17 cellular contexts compared by ENCODE assay signal in genomic region chr3:94413721-94414106, GRCh38.
DNase-seq lines count a peak whose midpoint lies in the region; ATAC-seq, FAIRE-seq and TF ChIP-seq lines count a peak whose summit lies in the region.
"Had no signal": no experiment of that assay in that cellular context is flagged by ENCODE, and none has a peak within 500 bp of the region (broad histone marks: within the 10 kb centered on the region; RNA-seq: fewer than 3 reads in every experiment).

No MANE protein-coding gene starts in this region.

- no peaks in the 10 kb centered on the region for H3K4me1 Mint-ChIP-seq in activated T-helper 17 cell treated with anti-CD3 and anti-CD28 coated beads, Interleukin-2, amount 50 U/mL, for 72 hours

- H3K27ac Mint-ChIP-seq in activated T-helper 17 cell treated with anti-CD3 and anti-CD28 coated beads, Interleukin-2, amount 50 U/mL, for 72 hours = no peak overlapping the region
- H3K27ac Mint-ChIP-seq: activated naive CD4-positive, alpha-beta T cell treated with anti-CD3 and anti-CD28 coated beads for 36 hours had no signal

- in situ Hi-C loops in GM13977 (cut with MboI; ENCODE audit: low pct_unique_long_range_greater_than_20kb, low sequenced_read_pairs, unreplicated experiment) = no loop called here

- H3K27me3 ChIP-seq in adipocyte (replicated peaks; ENCODE audit: control insufficient read depth, insufficient read depth, low read length) = no peaks in the 10 kb centered on the region
- H3K27me3 ChIP-seq: pancreas, testis had no signal

- H3K27me3 Mint-ChIP-seq in activated T-helper 17 cell treated with anti-CD3 and anti-CD28 coated beads, Interleukin-2, amount 50 U/mL, for 72 hours = no peaks in the 10 kb centered on the region

- H3K4me3 ChIP-seq in adipocyte (ENCODE audit: low read length) (no peak overlapping the region), fibroblast of villous mesenchyme (ENCODE audit: low read depth, low read length) (no peak overlapping the region)
- H3K4me3 ChIP-seq: pancreas, testis had no signal

- no peaks in the 10 kb centered on the region for H3K36me3 Mint-ChIP-seq in activated T-helper 17 cell treated with anti-CD3 and anti-CD28 coated beads, Interleukin-2, amount 50 U/mL, for 72 hours (ENCODE audit: low read depth)

- H3K9me3 Mint-ChIP-seq in activated T-helper 17 cell treated with anti-CD3 and anti-CD28 coated beads, Interleukin-2, amount 50 U/mL, for 72 hours = peaks cover 3% of the 10 kb centered on the region

- H3K4me1 ChIP-seq in adipocyte (ENCODE audit: control insufficient read depth, insufficient read depth, low read length) = peaks cover 15% of the 10 kb centered on the region
- H3K4me1 ChIP-seq: pancreas, testis had no signal

- H3K36me3 ChIP-seq in adipocyte (ENCODE audit: control insufficient read depth, insufficient read depth, low read length, severe bottlenecking) = no peaks in the 10 kb centered on the region
- H3K36me3 ChIP-seq: pancreas had no signal

- FAIRE-seq in H54 (lab: Jason Lieb, UNC) = peak; percentile 86
- FAIRE-seq: pancreas had no signal

- TF ChIP-seq POLR2A in H54 (IDR thresholded peaks at IDR 0.05; ENCODE audit: low read depth, low read length) = no peak

- DNase-seq in A172 (ENCODE audit: low spot score) (peak; percentile 4), H54 (ENCODE audit: insufficient read length, low spot score) (no peak), adipocyte (ENCODE audit: low read depth) (peak; percentile 88), fibroblast of villous mesenchyme (ENCODE audit: low read depth) (peak; percentile 16), GM13977 (ENCODE audit: low spot score) (no peak)
- DNase-seq: 8988T; activated naive CD4-positive, alpha-beta T cell treated with anti-CD3 and anti-CD28 coated beads for 36 hours; cerebellar nuclear complex; erythroblast; NCI-H187 treated with DMSO at 0.1 percent for 48 hours; NCI-H748 treated with DMSO at 0.1 percent for 48 hours; pancreas; SHP77 treated with DMSO at 0.1 percent for 48 hours; testis had no signal

- no peak overlapping the region for H3K9ac ChIP-seq in adipocyte (ENCODE audit: low read length)

- no peaks in the 10 kb centered on the region for H3K9me3 ChIP-seq in adipocyte (ENCODE audit: control insufficient read depth, low read length)
- H3K9me3 ChIP-seq: pancreas, testis had no signal

- no peak for TF ChIP-seq CTCF in fibroblast of villous mesenchyme (IDR thresholded peaks at IDR 0.05; ENCODE audit: insufficient read depth, low read depth, low read length)
- TF ChIP-seq CTCF in GM13977 (IDR thresholded peaks at IDR 0.05; ENCODE audit: extremely low read depth, insufficient read depth, missing control alignments) = no peak

- no peak for ATAC-seq in HG03571 (IDR thresholded peaks at IDR 0.05; ENCODE audit: unreplicated experiment)
- ATAC-seq in HG02759 (IDR thresholded peaks at IDR 0.05; ENCODE audit: unreplicated experiment) = no peak
- no peak for ATAC-seq in activated T-helper 17 cell treated with anti-CD3 and anti-CD28 coated beads, Interleukin-2, amount 50 U/mL, for 72 hours (replicated peaks)
- ATAC-seq: pancreas had no signal

- H3K4me3 Mint-ChIP-seq in activated T-helper 17 cell treated with anti-CD3 and anti-CD28 coated beads, Interleukin-2, amount 50 U/mL, for 72 hours = no peak overlapping the region
- H3K4me3 Mint-ChIP-seq: activated naive CD4-positive, alpha-beta T cell treated with anti-CD3 and anti-CD28 coated beads for 36 hours had no signal

Comparison
In these comparisons a context has a peak if more than half of its experiments do, and no peak if none do; other contexts are left out.
1. DNase-seq: peak in A172 (single experiment), adipocyte (single experiment) and fibroblast of villous mesenchyme (single experiment); none in H54 (single experiment) and GM13977 (single experiment).